Comparison of ENCODE assay signal across 1 cellular context in the genomic region with DNA sequence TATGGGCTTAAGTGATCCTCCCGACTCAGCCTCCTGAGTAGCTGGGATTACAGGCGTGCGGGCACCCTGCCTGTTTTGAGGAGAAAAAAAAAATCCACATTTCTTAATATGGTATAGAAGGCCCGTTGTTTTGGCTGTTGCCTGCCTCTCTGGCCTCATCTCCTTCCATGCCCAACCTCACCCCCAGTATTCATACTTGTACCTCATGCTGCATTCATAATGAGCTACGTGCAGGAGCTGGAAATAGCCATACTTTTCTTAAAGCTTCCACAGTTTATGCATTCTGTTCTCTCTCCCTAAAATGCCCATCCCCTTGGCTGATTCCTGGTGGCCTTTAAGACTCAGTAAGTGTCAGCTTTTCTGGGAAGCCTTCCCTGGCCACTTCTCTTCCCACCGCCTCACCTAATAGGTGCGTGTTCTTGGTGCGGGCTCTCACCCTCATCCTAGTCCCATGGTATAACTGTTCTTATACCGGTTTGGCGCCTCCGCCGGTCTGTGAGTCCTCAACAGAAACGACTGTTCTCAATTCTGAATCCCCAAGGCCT.
TF ChIP-seq lines count a peak whose summit lies in the region.

No MANE protein-coding gene starts in this region.

TF ChIP-seq in A549, 52 proteins besides CTCF, POLR2A, EP300 and RAD21 (continued from another document):
- no peak for TF ChIP-seq POLR2AphosphoS2 (conservative IDR thresholded peaks at IDR 0.05; ENCODE audit: low read length)
- no peak for TF ChIP-seq ESRRA (IDR thresholded peaks at IDR 0.05; ENCODE audit: borderline replicate concordance, low read length)
- no peak for TF ChIP-seq NPAS2 (CRISPR knock-in tag; IDR thresholded peaks at IDR 0.05; ENCODE audit: borderline replicate concordance)
- no peak for TF ChIP-seq EHMT2 (IDR thresholded peaks at IDR 0.05; ENCODE audit: low read depth)
- no peak for TF ChIP-seq RFX5 (IDR thresholded peaks at IDR 0.05)
- no peak for TF ChIP-seq FOSL2 (IDR thresholded peaks at IDR 0.05)
- TF ChIP-seq FOSL2 (CRISPR knock-in tag; IDR thresholded peaks at IDR 0.05) = no peak
- TF ChIP-seq, protein P1, sequence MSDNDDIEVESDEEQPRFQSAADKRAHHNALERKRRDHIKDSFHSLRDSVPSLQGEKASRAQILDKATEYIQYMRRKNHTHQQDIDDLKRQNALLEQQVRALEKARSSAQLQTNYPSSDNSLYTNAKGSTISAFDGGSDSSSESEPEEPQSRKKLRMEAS (IDR thresholded peaks at IDR 0.05) = no peak
- no peak for TF ChIP-seq NR3C1 (IDR thresholded peaks at IDR 0.05)
- TF ChIP-seq PHF8 (IDR thresholded peaks at IDR 0.05; ENCODE audit: borderline replicate concordance, low read depth) = no peak
